In genomic region chr17:64152428-64153125, GRCh38 we compare ENCODE assay signal across 24 cellular contexts. TPM values are rescaled to one million over a fixed set of nuclear protein-coding genes. Genes with fewer than 3 reads are reported as not detected.
DNase-seq lines count a peak whose midpoint lies in the region; ATAC-seq, FAIRE-seq and TF ChIP-seq lines count a peak whose summit lies in the region.
"Had no signal": no experiment of that assay in that cellular context is flagged by ENCODE, and none has a peak within 500 bp of the region (broad histone marks: within the 10 kb centered on the region; RNA-seq: fewer than 3 reads in every experiment).

No MANE protein-coding gene starts in this region.

- peak overlapping the region; percentile 28 for H3K27ac Mint-ChIP-seq in glutamatergic neuron (ENCODE audit: unreplicated experiment)
- no peak overlapping the region for H3K27ac Mint-ChIP-seq in activated T-helper 1 cell treated with anti-CD3 and anti-CD28 coated beads, Interleukin-12 subunit alpha, Interleukin-12 subunit beta, Interleukin-2, Interleukin-4 antibody, amounts not matched to agents 30 ng/mL and 10 ng/mL and 1 ng/mL, durations not matched to agents 14 hours and 24 hours and 36 hours

- peaks cover 2% of the 10 kb centered on the region for H3K27me3 Mint-ChIP-seq in glutamatergic neuron (ENCODE audit: unreplicated experiment)
- H3K27me3 Mint-ChIP-seq in activated T-helper 1 cell treated with anti-CD3 and anti-CD28 coated beads, Interleukin-12 subunit alpha, Interleukin-12 subunit beta, Interleukin-2, Interleukin-4 antibody, amounts not matched to agents 30 ng/mL and 10 ng/mL and 1 ng/mL, durations not matched to agents 14 hours and 24 hours and 36 hours (ENCODE audit: insufficient read depth) = no peaks in the 10 kb centered on the region
- H3K27me3 Mint-ChIP-seq: memory B cell; naive thymus-derived CD4-positive, alpha-beta T cell had no signal

- no peaks in the 10 kb centered on the region for H3K27me3 ChIP-seq in heart left ventricle
- H3K27me3 ChIP-seq in pancreas = no peaks in the 10 kb centered on the region
- H3K27me3 ChIP-seq in right lobe of liver = no peaks in the 10 kb centered on the region
- H3K27me3 ChIP-seq: uterus had no signal

- 28 to 35% (median 31%) methylated on average over 7 of the region's 7 CpGs for WGBS in heart left ventricle, 4 donors
- 46 to 58% methylated on average over 7 of the region's 7 CpGs for WGBS in pancreas, 2 donors
- 76% methylated on average over 7 of the region's 7 CpGs for WGBS in right lobe of liver (ENCODE audit: insufficient coverage, low coverage, low lambda C conversion rate, missing lambda C conversion rate)

- peaks cover 39% of the 10 kb centered on the region for H3K4me1 Mint-ChIP-seq in glutamatergic neuron (ENCODE audit: low read depth, unreplicated experiment)
- peaks cover 9% of the 10 kb centered on the region for H3K4me1 Mint-ChIP-seq in activated T-helper 1 cell treated with anti-CD3 and anti-CD28 coated beads, Interleukin-12 subunit alpha, Interleukin-12 subunit beta, Interleukin-2, Interleukin-4 antibody, amounts not matched to agents 30 ng/mL and 10 ng/mL and 1 ng/mL, durations not matched to agents 14 hours and 24 hours and 36 hours (ENCODE audit: low read depth)

- TF ChIP-seq POLR2A in heart left ventricle (IDR thresholded peaks at IDR 0.05) (no peak), right lobe of liver (IDR thresholded peaks at IDR 0.05) (no peak)

- DNase-seq in heart left ventricle (no peak), cardiac septum (ENCODE audit: low spot score) (no peak), glutamatergic neuron (no peak), pancreas (no peak), T-helper 1 cell (no peak), glomerular visceral epithelial cell (ENCODE audit: extremely low spot score) (no peak), right lobe of liver (no peak)
- DNase-seq in activated T-helper 1 cell treated with anti-CD3 and anti-CD28 coated beads, Interleukin-12 subunit alpha, Interleukin-12 subunit beta, Interleukin-2, Interleukin-4 antibody, amounts not matched to agents 30 ng/mL and 10 ng/mL and 1 ng/mL, durations not matched to agents 14 hours and 24 hours and 36 hours (ENCODE audit: low spot score) = no peak
- DNase-seq: activated effector memory CD4-positive, alpha-beta T cell treated with Interleukin-2 at 50 U/mL for 16 hours; DMS153; effector memory CD4-positive, alpha-beta T cell; GF-D8; NCI-H1105 treated with DMSO at 0.1 percent for 48 hours; NCI-H526 treated with DMSO at 0.1 percent for 48 hours; PC-9; stimulated activated CD4-positive, alpha-beta T cell treated with anti-CD3 and anti-CD28 coated beads, Interleukin-4, amount 100 ng/mL, for 24 hours; uterus had no signal

- H3K9me3 ChIP-seq in heart left ventricle (no peaks in the 10 kb centered on the region), pancreas (no peaks in the 10 kb centered on the region), right lobe of liver (no peaks in the 10 kb centered on the region)
- H3K9me3 ChIP-seq: uterus had no signal

- TF ChIP-seq CTCF in heart left ventricle (IDR thresholded peaks at IDR 0.05) (peak in 3 of 12 donors; percentile 10 to 17 (median 12)), glutamatergic neuron (IDR thresholded peaks at IDR 0.05; ENCODE audit: partially characterized antibody, unreplicated experiment) (no peak), pancreas (IDR thresholded peaks at IDR 0.05) (no peak), right lobe of liver (IDR thresholded peaks at IDR 0.05) (no peak)

- H3K4me3 ChIP-seq in heart left ventricle (no peak overlapping the region), pancreas (no peak overlapping the region), right lobe of liver (no peak overlapping the region)
- H3K4me3 ChIP-seq: GM12878, PC-9, smooth muscle cell, uterus had no signal

- peak; percentile 7 to 51 (median 32) for ATAC-seq in heart left ventricle
- peak; percentile 16 to 26 (median 18) for ATAC-seq in pancreas
- no peak for ATAC-seq in right lobe of liver
- ATAC-seq: GM12878; naive thymus-derived CD4-positive, alpha-beta T cell had no signal

- H3K27ac ChIP-seq in heart left ventricle (peak overlapping the region; percentile 55 to 97 (median 92)), pancreas (peak overlapping the region in 2 of 4 donors; percentile 72 to 98), right lobe of liver (peak overlapping the region in 1 of 3 donors; percentile 96)
- H3K27ac ChIP-seq: C4-2B, parathyroid adenoma, PC-9, uterus had no signal

- H3K36me3 ChIP-seq in heart left ventricle = peaks cover 0 to 49% (median 19%) of the 10 kb centered on the region in 9 donors
- peaks cover 0 to 3% (median 0%) of the 10 kb centered on the region in 3 donors for H3K36me3 ChIP-seq in pancreas
- H3K36me3 ChIP-seq in right lobe of liver = peaks cover 0 to 10% (median 0%) of the 10 kb centered on the region in 4 donors
- H3K36me3 ChIP-seq: uterus had no signal

- H3K9me3 Mint-ChIP-seq in glutamatergic neuron (ENCODE audit: unreplicated experiment) = no peaks in the 10 kb centered on the region
- no peaks in the 10 kb centered on the region for H3K9me3 Mint-ChIP-seq in activated T-helper 1 cell treated with anti-CD3 and anti-CD28 coated beads, Interleukin-12 subunit alpha, Interleukin-12 subunit beta, Interleukin-2, Interleukin-4 antibody, amounts not matched to agents 30 ng/mL and 10 ng/mL and 1 ng/mL, durations not matched to agents 14 hours and 24 hours and 36 hours
- H3K9me3 Mint-ChIP-seq: memory B cell; naive thymus-derived CD4-positive, alpha-beta T cell had no signal

- intact Hi-C loops in heart left ventricle (cut with DNase I) = loop anchor here in 4 of 10 donors (2.0 to 10.0 kb wide), 6 partner anchors 52 to 352 kb away; partner anchors contain the start of genes CEP95 (in 1 of the 4) and DDX5 (in 1 of the 4)
- intact Hi-C loops in cardiac septum (cut with DNase I) = no loop called here
- intact Hi-C loops in pancreas (cut with DNase I) = loop anchor here in 1 of 3 donors (10.0 kb wide), 1 partner anchor 112 kb away; the partner anchor contains the start of gene TEX2
- intact Hi-C loops in activated T-helper 1 cell treated with anti-CD3 and anti-CD28 coated beads, Interleukin-12 subunit alpha, Interleukin-12 subunit beta, Interleukin-2, Interleukin-4 antibody, amounts not matched to agents 30 ng/mL and 10 ng/mL and 1 ng/mL, durations not matched to agents 14 hours and 24 hours and 36 hours (cut with micrococcal nuclease) = no loop called here
- intact Hi-C loops in right lobe of liver (cut with DNase I) = loop anchor here in 1 of 2 donors (10.0 kb wide), 1 partner anchor 112 kb away; the partner anchor contains the start of gene TEX2

- H3K4me3 Mint-ChIP-seq in glutamatergic neuron (ENCODE audit: unreplicated experiment) = no peak overlapping the region
- no peak overlapping the region for H3K4me3 Mint-ChIP-seq in activated T-helper 1 cell treated with anti-CD3 and anti-CD28 coated beads, Interleukin-12 subunit alpha, Interleukin-12 subunit beta, Interleukin-2, Interleukin-4 antibody, amounts not matched to agents 30 ng/mL and 10 ng/mL and 1 ng/mL, durations not matched to agents 14 hours and 24 hours and 36 hours
- H3K4me3 Mint-ChIP-seq: memory B cell; naive thymus-derived CD4-positive, alpha-beta T cell had no signal

- no peaks in the 10 kb centered on the region for H3K36me3 Mint-ChIP-seq in glutamatergic neuron (ENCODE audit: unreplicated experiment)
- H3K36me3 Mint-ChIP-seq in activated T-helper 1 cell treated with anti-CD3 and anti-CD28 coated beads, Interleukin-12 subunit alpha, Interleukin-12 subunit beta, Interleukin-2, Interleukin-4 antibody, amounts not matched to agents 30 ng/mL and 10 ng/mL and 1 ng/mL, durations not matched to agents 14 hours and 24 hours and 36 hours (ENCODE audit: low read depth) = peaks cover 29% of the 10 kb centered on the region

- FAIRE-seq in pancreas (lab: Jason Lieb, UNC) = no peak
- FAIRE-seq: GM12878, H54 had no signal

- peaks cover 34 to 91% (median 82%) of the 10 kb centered on the region in 12 donors for H3K4me1 ChIP-seq in heart left ventricle
- H3K4me1 ChIP-seq in pancreas = peaks cover 51 to 75% (median 66%) of the 10 kb centered on the region in 3 donors
- peaks cover 0 to 84% (median 43%) of the 10 kb centered on the region in 4 donors for H3K4me1 ChIP-seq in right lobe of liver

RNA-seq across cellular contexts. Expression of gene ERN1, which starts 22.6 kb away (rescaled TPM):
- total RNA-seq in heart left ventricle (10 to 100 TPM in 4 of 9 donors, 1 to 10 TPM in 5; 5.1 to 18.7 (median 9.1) TPM), cardiac septum (6.9 TPM), glutamatergic neuron (ENCODE audit: unreplicated experiment) (6.9 TPM), pancreas (100 to 1,000 TPM in 1 of 6 donors, 10 to 100 TPM in 5; 37.0 to 151 (median 42.9) TPM), right lobe of liver (10 to 100 TPM; 22.7 to 47.6 (median 28.7) TPM)
- polyA plus RNA-seq in heart left ventricle (1 to 10 TPM; 1.5 to 4.7 TPM), pancreas (10 to 100 TPM; 10.4 to 19.8 TPM)
- total RNA-seq in activated T-helper 1 cell treated with anti-CD3 and anti-CD28 coated beads, Interleukin-12 subunit alpha, Interleukin-12 subunit beta, Interleukin-2, Interleukin-4 antibody, amounts not matched to agents 30 ng/mL and 10 ng/mL and 1 ng/mL, durations not matched to agents 14 hours and 24 hours and 36 hours = 90.0 and 91.6 TPM in 2 replicates

Comparison
In these comparisons a context has a peak if more than half of its experiments do, and no peak if none do; other contexts are left out.
1. ATAC-seq: peak in heart left ventricle (4 of 4) and pancreas (4 of 4); none in right lobe of liver (0 of 4).